Comparison of ENCODE assay signal across 8 cellular contexts in the genomic region with DNA sequence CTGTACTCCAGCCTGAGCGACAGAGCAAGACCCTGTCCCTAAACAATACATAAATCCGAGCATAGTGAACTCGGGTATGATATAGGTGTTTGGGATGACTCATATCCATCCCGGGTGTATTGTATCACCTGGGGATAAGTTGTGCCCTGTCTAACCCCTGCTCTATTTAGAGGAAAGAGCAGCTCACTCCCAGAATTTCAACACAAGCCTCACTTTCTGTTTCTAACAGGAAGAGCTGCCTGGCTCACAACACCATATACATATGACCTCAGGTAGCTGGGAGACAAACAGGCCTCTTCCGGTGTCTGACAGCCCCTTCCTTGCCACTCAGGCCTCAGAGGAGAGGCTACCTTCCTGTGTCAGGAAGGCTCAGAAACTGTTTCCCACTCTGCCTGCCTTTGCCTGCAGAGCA. TPM values are rescaled to one million over a fixed set of nuclear protein-coding genes. Genes with fewer than 3 reads are reported as not detected.
DNase-seq lines count a peak whose midpoint lies in the region; ATAC-seq and TF ChIP-seq lines count a peak whose summit lies in the region.

No MANE protein-coding gene starts in this region.

- BruUV-seq in A673 (replicated peaks; lab: Mats Ljungman, UMichigan) = no TSS peak

- no peak overlapping the region for H3K4me2 ChIP-seq in DND-41 (ENCODE audit: insufficient read depth, low read length)
- H3K4me2 ChIP-seq in parathyroid adenoma (ENCODE audit: low read length) = peak overlapping the region; percentile 24

- ATAC-seq in DND-41 (ENCODE audit: insufficient read depth, low read depth) (peak; percentile 61), GM21737 (IDR thresholded peaks at IDR 0.05; ENCODE audit: unreplicated experiment) (peak; percentile 75)

- POLR2A ChIA-PET in RWPE1 (lab: Yijun Ruan, JAX; ENCODE audit: low non-redundant PET) = interaction anchor here (1.0 kb wide), 1 partner anchor 9 kb away, joined by 4 read pairs; a partner anchor contains a TSS
- POLR2A ChIA-PET in A673 (lab: Charles Lee; ENCODE audit: low non-redundant PET) = no interaction called here

- no peaks in the 10 kb centered on the region for H3K27me3 ChIP-seq in DND-41 (ENCODE audit: insufficient read depth, low read length, poor library complexity)
- H3K27me3 ChIP-seq in parathyroid adenoma (ENCODE audit: control insufficient read depth, insufficient read depth, low read length) = no peaks in the 10 kb centered on the region
- no peaks in the 10 kb centered on the region for H3K27me3 ChIP-seq in A673 (replicated peaks; ENCODE audit: insufficient read depth, low read depth, low read length, poor library complexity)

- H3K9ac ChIP-seq in DND-41 (ENCODE audit: low read depth, low read length) (no peak overlapping the region), parathyroid adenoma (no peak overlapping the region)

- H3K79me2 ChIP-seq in DND-41 (ENCODE audit: insufficient read depth, low read length) = no peaks in the 10 kb centered on the region
- H3K79me2 ChIP-seq in parathyroid adenoma = no peaks in the 10 kb centered on the region

- H3K9me3 ChIP-seq in DND-41 (ENCODE audit: insufficient read depth, low read length, severe bottlenecking) (no peaks in the 10 kb centered on the region), parathyroid adenoma (ENCODE audit: control insufficient read depth, low read length) (no peaks in the 10 kb centered on the region), A673 (ENCODE audit: low read depth, low read length, poor library complexity, severe bottlenecking) (no peaks in the 10 kb centered on the region)

- H3K27ac ChIP-seq in DND-41 (ENCODE audit: low read length) (0 out of 2 replicates have a peak overlapping the region, but pooled peaks have one; percentile 27), RWPE1 (peak overlapping the region; percentile 99), parathyroid adenoma (peak overlapping the region; percentile 98), A673 (ENCODE audit: low read depth, low read length, poor library complexity, severe bottlenecking) (no peak overlapping the region)

- no peak overlapping the region for H3K4me3 ChIP-seq in DND-41 (ENCODE audit: low read depth in 1 of 2, low read length in 2 of 2)
- H3K4me3 ChIP-seq in parathyroid adenoma (ENCODE audit: low read depth, low read length) = no peak overlapping the region
- no peak overlapping the region for H3K4me3 ChIP-seq in A673 (ENCODE audit: low read depth, low read length, poor library complexity, severe bottlenecking)

- peaks cover 3% of the 10 kb centered on the region; the same call in 1 of the 2 replicates for H4K20me1 ChIP-seq in DND-41 (ENCODE audit: insufficient read depth, low read length)

- no peak for TF ChIP-seq CTCF in DND-41 (IDR thresholded peaks at IDR 0.05; ENCODE audit: borderline replicate concordance, extremely low read depth, low read length, poor library complexity, severe bottlenecking)
- no peak for TF ChIP-seq CTCF in RWPE1 (conservative IDR thresholded peaks at IDR 0.05; ENCODE audit: low read depth)
- TF ChIP-seq CTCF in parathyroid adenoma (IDR thresholded peaks at IDR 0.05) = no peak
- no peak for TF ChIP-seq CTCF in A673 (conservative IDR thresholded peaks at IDR 0.05; ENCODE audit: low read depth, low read length)

- CTCF ChIA-PET in RWPE1 (lab: Yijun Ruan, JAX) = no interaction called here
- CTCF ChIA-PET in A673 (lab: Charles Lee) = no interaction called here

- H3K36me3 ChIP-seq in DND-41 (ENCODE audit: insufficient read depth, low read length) = peaks cover 16% of the 10 kb centered on the region
- no peaks in the 10 kb centered on the region for H3K36me3 ChIP-seq in parathyroid adenoma (ENCODE audit: control insufficient read depth, insufficient read depth, low read length)
- H3K36me3 ChIP-seq in A673 (ENCODE audit: insufficient read depth, low read length, poor library complexity, severe bottlenecking) = no peaks in the 10 kb centered on the region

- H3K4me1 ChIP-seq in DND-41 (ENCODE audit: insufficient read depth, low read length) (peaks cover 7% of the 10 kb centered on the region), parathyroid adenoma (peaks cover 44% of the 10 kb centered on the region), A673 (ENCODE audit: insufficient read depth, low read length, poor library complexity, severe bottlenecking) (no peaks in the 10 kb centered on the region)

- intact Hi-C loops in A673 (cut with micrococcal nuclease; ENCODE audit: unreplicated experiment) = no loop called here

- peak overlapping the region; percentile 38; the same call in 1 of the 2 replicates for H2AFZ ChIP-seq in DND-41 (ENCODE audit: low read depth, low read length)
- H2AFZ ChIP-seq in parathyroid adenoma = peak overlapping the region; percentile 2

- peak; percentile 25 for DNase-seq in DND-41
- peak; percentile 84 for DNase-seq in RWPE1 (ENCODE audit: low spot score)
- peak; percentile 79 to 88 for DNase-seq in dermis microvascular lymphatic vessel endothelial cell (ENCODE audit: low read depth in 2 of 2)
- no peak for DNase-seq in NCI-H187 (lab: John Stamatoyannopoulos, UW)
- DNase-seq in A673 (ENCODE audit: low spot score) = no peak
- no peak for DNase-seq in NCI-H1105 treated with DMSO at 0.1 percent for 48 hours (lab: John Stamatoyannopoulos, UW)

RNA-seq across cellular contexts. Expression of a gene that starts 9.9 kb away (rescaled TPM):
- total RNA-seq in dermis microvascular lymphatic vessel endothelial cell (21.3 and 37.3 TPM in 2 replicates), A673 (2021) (32.4 and 33.0 TPM in 2 replicates)

RNA-seq across cellular contexts. Expression of a gene that starts 47.0 kb away (rescaled TPM):
- 290 and 470 TPM in 2 replicates for total RNA-seq in dermis microvascular lymphatic vessel endothelial cell
- total RNA-seq in A673 (2021) = 492 and 528 TPM in 2 replicates

RNA-seq across cellular contexts. Expression of a gene that starts 52.1 kb away (rescaled TPM):
- 20.5 and 23.4 TPM in 2 replicates for total RNA-seq in dermis microvascular lymphatic vessel endothelial cell
- 29.5 and 32.9 TPM in 2 replicates for total RNA-seq in A673 (2021)

RNA-seq across cellular contexts. Expression of a gene that starts 57.2 kb away (rescaled TPM):
- total RNA-seq in dermis microvascular lymphatic vessel endothelial cell = under 0.01 and 0.13 TPM in 2 replicates
- 0.64 and 0.66 TPM in 2 replicates for total RNA-seq in A673 (2021)

RNA-seq across cellular contexts. Expression of a gene that starts 57.3 kb away (rescaled TPM):
- 38.8 and 44.9 TPM in 2 replicates for total RNA-seq in dermis microvascular lymphatic vessel endothelial cell
- 150 and 162 TPM in 2 replicates for total RNA-seq in A673 (2021)

Comparison
In these comparisons a context has a peak if more than half of its experiments do, and no peak if none do; other contexts are left out.
1. DNase-seq: peak in DND-41 (single experiment), RWPE1 (single experiment) and dermis microvascular lymphatic vessel endothelial cell (2 of 2); none in NCI-H187 (0 of 2), A673 (single experiment) and NCI-H1105 treated with DMSO at 0.1 percent for 48 hours (single experiment).